20 cellular contexts compared by ENCODE assay signal in the genomic region with DNA sequence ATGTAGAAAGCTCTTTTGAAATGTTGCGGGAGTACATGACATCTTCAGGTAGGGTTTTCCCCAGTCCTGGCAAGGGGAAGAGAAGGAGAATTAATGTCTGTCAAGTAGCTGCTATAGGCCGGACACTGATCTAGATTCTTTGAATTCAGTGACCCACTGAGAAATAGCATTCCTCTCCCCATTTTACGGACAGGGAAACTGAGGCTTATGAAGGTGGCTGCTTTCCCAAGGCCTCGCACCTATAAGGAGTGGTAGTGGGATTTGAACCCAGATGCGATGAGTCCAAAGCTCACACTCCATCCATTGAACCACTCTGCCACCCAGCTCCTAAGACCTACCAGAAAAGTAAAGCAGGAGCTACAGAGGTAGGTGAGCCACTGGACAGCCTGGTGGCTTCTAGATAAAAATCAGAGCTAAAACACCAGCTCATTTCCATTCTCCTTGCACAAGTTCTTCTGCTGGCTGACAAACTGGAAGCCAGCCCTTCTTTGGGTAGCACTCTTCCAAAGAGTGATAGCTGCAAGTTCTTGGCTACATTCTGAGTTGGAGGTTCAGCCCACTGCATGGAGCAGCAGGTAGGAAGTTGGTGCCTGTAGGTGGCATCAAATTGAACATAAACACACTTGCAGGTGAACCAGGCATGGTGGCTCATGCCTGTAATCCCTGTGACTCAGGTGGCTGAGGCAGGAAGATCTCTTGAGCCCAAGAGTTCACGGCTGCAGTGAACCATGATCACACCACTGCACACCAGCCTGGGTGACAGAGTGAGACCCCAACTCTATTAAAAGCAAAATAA. TPM values are rescaled to one million over a fixed set of nuclear protein-coding genes. Genes with fewer than 3 reads are reported as not detected.
DNase-seq lines count a peak whose midpoint lies in the region; ATAC-seq, FAIRE-seq and TF ChIP-seq lines count a peak whose summit lies in the region.
"Had no signal": no experiment of that assay in that cellular context is flagged by ENCODE, and none has a peak within 500 bp of the region (broad histone marks: within the 10 kb centered on the region; RNA-seq: fewer than 3 reads in every experiment).

No MANE protein-coding gene starts in this region.

- peaks cover 11% of the 10 kb centered on the region for H3K9me3 ChIP-seq in BLaER1
- no peaks in the 10 kb centered on the region for H3K9me3 ChIP-seq in Peyer's patch
- H3K9me3 ChIP-seq: A549 had no signal

- TF ChIP-seq POLR2A in Peyer's patch (IDR thresholded peaks at IDR 0.05): no peak

- H3K4me3 ChIP-seq in BLaER1 (no peak overlapping the region), Peyer's patch (no peak overlapping the region)
- H3K4me3 ChIP-seq: A549 had no signal

- H3K4me1 Mint-ChIP-seq in nephron progenitor cell: peaks cover 39% of the 10 kb centered on the region

- no peak overlapping the region for H3K27ac Mint-ChIP-seq in nephron progenitor cell
- H3K27ac Mint-ChIP-seq: CD8-positive, alpha-beta T cell had no signal

- H3K4me3 Mint-ChIP-seq in nephron progenitor cell: no peak overlapping the region
- H3K4me3 Mint-ChIP-seq: CD8-positive, alpha-beta T cell had no signal

- H3K9ac ChIP-seq in BLaER1: no peak overlapping the region
- H3K9ac ChIP-seq: KMS-11 had no signal

- H3K36me3 Mint-ChIP-seq in nephron progenitor cell (ENCODE audit: low read depth): peaks cover 10% of the 10 kb centered on the region

- intact Hi-C loops in posterior vena cava (cut with DNase I): no loop called here

- peak overlapping the region; percentile 60; the same call in 1 of the 2 replicates for H3K4me2 ChIP-seq in BLaER1
- H3K4me2 ChIP-seq: A549, KMS-11 had no signal

- no peaks in the 10 kb centered on the region for H4K20me1 ChIP-seq in BLaER1

- peaks cover 3% of the 10 kb centered on the region for H3K27me3 Mint-ChIP-seq in nephron progenitor cell (ENCODE audit: low read depth, poor library complexity)

- no peaks in the 10 kb centered on the region for H3K27me3 ChIP-seq in BLaER1
- no peaks in the 10 kb centered on the region for H3K27me3 ChIP-seq in Peyer's patch

- H3K36me3 ChIP-seq in BLaER1 (peaks cover 7% of the 10 kb centered on the region), Peyer's patch (no peaks in the 10 kb centered on the region)

- ATAC-seq in esophagus mucosa (peak; percentile 82), HG03159 (IDR thresholded peaks at IDR 0.05; ENCODE audit: unreplicated experiment) (no peak)
- ATAC-seq: A549; CD8-positive, alpha-beta T cell; PC-3 had no signal

- TF ChIP-seq CTCF in Peyer's patch (IDR thresholded peaks at IDR 0.05): peak in 1 of 6 experiments; percentile 30
- TF ChIP-seq CTCF in nephron progenitor cell (IDR thresholded peaks at IDR 0.05): no peak

- H3K9me3 Mint-ChIP-seq in nephron progenitor cell: no peaks in the 10 kb centered on the region

- H3K4me1 ChIP-seq in BLaER1: peaks cover 87% of the 10 kb centered on the region
- peaks cover 0 to 19% (median 0%) of the 10 kb centered on the region in 4 donors for H3K4me1 ChIP-seq in Peyer's patch
- H3K4me1 ChIP-seq: A549 had no signal

- DNase-seq in Peyer's patch: peak in 2 of 3 donors; percentile 27 to 53
- DNase-seq in posterior vena cava (ENCODE audit: low spot score): peak; percentile 17
- no peak for DNase-seq in HTR-8/SVneo (ENCODE audit: insufficient read length, low spot score)
- DNase-seq in nephron progenitor cell: no peak
- DNase-seq: Calu3; CD8-positive, alpha-beta T cell; GOT3; NCI-H1417 treated with DMSO at 0.1 percent for 48 hours; NCI-H1930; NCI-H345; NCI-H524 treated with DMSO at 0.1 percent for 48 hours; PC-3 had no signal

- no peak overlapping the region for H3K27ac ChIP-seq in BLaER1
- no peak overlapping the region for H3K27ac ChIP-seq in Peyer's patch
- H3K27ac ChIP-seq: A549, KMS-11, RWPE1 had no signal

- no peak for FAIRE-seq in HTR-8/SVneo (lab: Jason Lieb, UNC)
- FAIRE-seq: A549, GM12892, GM18507 had no signal

RNA-seq across cellular contexts. Expression of a gene that starts 22.0 kb away (rescaled TPM):
- total RNA-seq in Peyer's patch: 10 to 100 TPM; 19.8 to 31.3 (median 23.2) TPM
- total RNA-seq in esophagus mucosa: 27.9 TPM
- 10 to 100 TPM; 11.6 to 13.3 TPM for total RNA-seq in posterior vena cava

Comparison
In these comparisons a context has a peak if more than half of its experiments do, and no peak if none do; other contexts are left out.
1. DNase-seq: peak in Peyer's patch (2 of 3) and posterior vena cava (single experiment); none in HTR-8/SVneo (single experiment) and nephron progenitor cell (single experiment).